Comparison of ENCODE assay signal across 36 cellular contexts in the genomic region with DNA sequence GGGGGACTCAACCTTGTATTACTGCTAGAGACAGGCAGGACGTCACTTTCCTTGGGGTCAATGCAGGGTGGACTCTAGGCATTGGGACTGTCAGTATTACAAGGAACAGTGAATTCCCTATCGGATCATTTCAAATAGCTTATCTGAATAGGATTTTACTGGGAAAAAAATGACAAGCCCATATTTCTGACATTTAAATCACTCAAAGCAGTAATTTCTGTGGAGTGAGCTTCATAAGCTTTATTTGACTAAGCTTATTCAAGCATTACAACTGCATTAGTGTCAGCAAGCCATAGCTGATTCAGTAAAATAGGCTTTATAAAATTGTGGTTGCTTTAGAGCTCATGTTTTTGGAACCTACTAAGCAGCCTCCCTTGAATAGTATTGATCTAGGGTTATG. TPM values are rescaled to one million over a fixed set of nuclear protein-coding genes. Genes with fewer than 3 reads are reported as not detected.
"Had no signal": no experiment of that assay in that cellular context is flagged by ENCODE, and none has a peak within 500 bp of the region (broad histone marks: within the 10 kb centered on the region; RNA-seq: fewer than 3 reads in every experiment).

No MANE protein-coding gene starts in this region.

- H3K36me3 Mint-ChIP-seq: activated naive CD8-positive, alpha-beta T cell treated with anti-CD3 and anti-CD28 coated beads for 36 hours; T-cell had no signal

- DNase-seq: activated B cell treated with CpG ODN at 0.5 μM for 24 hours; activated CD4-positive, alpha-beta memory T cell treated with anti-CD3 and anti-CD28 coated beads, Interleukin-2, amount 10 ng/mL, durations not matched to agents 7 days and 5 days; activated CD4-positive, alpha-beta T cell treated with anti-CD3 and anti-CD28 coated beads for 4 hours; activated CD4-positive, alpha-beta T cell treated with anti-CD3 and anti-CD28 coated beads, Interleukin-2, amount 50 U/mL, for 1 hour; activated CD4-positive, CD25-positive, alpha-beta regulatory T cell treated with anti-CD3 and anti-CD28 coated beads, Interleukin-2, amount 50 U/mL, for 72 hours; activated effector memory CD4-positive, alpha-beta T cell treated with anti-CD3 and anti-CD28 coated beads, Interleukin-2, amount 50 U/mL, for 16 hours; activated naive CD4-positive, alpha-beta T cell; activated naive CD4-positive, alpha-beta T cell treated with anti-CD3 and anti-CD28 coated beads, Interleukin-2, amount 50 U/mL, for 16 hours; activated naive CD8-positive, alpha-beta T cell treated with anti-CD3 and anti-CD28 coated beads for 36 hours; activated T-cell treated with anti-CD3 and anti-CD28 coated beads, Interleukin-2, amount 50 U/mL, for 1 hour; activated T-cell treated with anti-CD3 and anti-CD28 coated beads, Interleukin-2, amount 50 U/mL, for 72 hours; amniotic stem cell; aorta; brain microvascular endothelial cell; NCI-H1105; NCI-H1417 treated with DMSO at 0.1 percent for 48 hours; NCI-H187 treated with DMSO at 0.1 percent for 48 hours; NCI-H2081; NCI-H345; NCI-H524 treated with DMSO at 0.1 percent for 48 hours; NCI-H774; PC-3; SIG-M5; T-cell; T-helper 17 cell; T-helper 9 cell had no signal

- H3K27ac Mint-ChIP-seq: activated B cell treated with CpG ODN at 0.5 μM for 24 hours; activated CD4-positive, alpha-beta memory T cell treated with anti-CD3 and anti-CD28 coated beads, Interleukin-2, amount 10 ng/mL, durations not matched to agents 7 days and 5 days; activated naive CD8-positive, alpha-beta T cell treated with anti-CD3 and anti-CD28 coated beads for 36 hours; activated T-cell treated with anti-CD3 and anti-CD28 coated beads, Interleukin-2, amount 50 U/mL, for 72 hours; activated T-helper 17 cell treated with anti-CD3 and anti-CD28 coated beads, Interleukin-2, amount 50 U/mL, for 72 hours; T-cell; T-helper 17 cell had no signal

- H3K4me1 Mint-ChIP-seq: activated B cell treated with CpG ODN at 0.5 μM for 24 hours; activated CD4-positive, alpha-beta memory T cell treated with anti-CD3 and anti-CD28 coated beads, Interleukin-2, amount 10 ng/mL, durations not matched to agents 7 days and 5 days; activated naive CD8-positive, alpha-beta T cell treated with anti-CD3 and anti-CD28 coated beads for 36 hours; activated T-helper 17 cell treated with anti-CD3 and anti-CD28 coated beads, Interleukin-2, amount 50 U/mL, for 72 hours; central memory CD8-positive, alpha-beta T cell; T-cell; T-helper 17 cell had no signal

- H3K4me3 Mint-ChIP-seq: activated B cell treated with CpG ODN at 0.5 μM for 24 hours; activated CD4-positive, alpha-beta memory T cell treated with anti-CD3 and anti-CD28 coated beads, Interleukin-2, amount 10 ng/mL, durations not matched to agents 7 days and 5 days; activated naive CD8-positive, alpha-beta T cell treated with anti-CD3 and anti-CD28 coated beads for 36 hours; activated T-cell treated with anti-CD3 and anti-CD28 coated beads, Interleukin-2, amount 50 U/mL, for 72 hours; activated T-helper 17 cell treated with anti-CD3 and anti-CD28 coated beads, Interleukin-2, amount 50 U/mL, for 72 hours; central memory CD8-positive, alpha-beta T cell; T-cell; T-helper 17 cell had no signal

- H3K9me3 Mint-ChIP-seq: activated CD4-positive, alpha-beta memory T cell treated with anti-CD3 and anti-CD28 coated beads, Interleukin-2, amount 10 ng/mL, durations not matched to agents 7 days and 5 days; activated naive CD8-positive, alpha-beta T cell treated with anti-CD3 and anti-CD28 coated beads for 36 hours; activated T-cell treated with anti-CD3 and anti-CD28 coated beads, Interleukin-2, amount 50 U/mL, for 72 hours had no signal

- ATAC-seq: activated T-cell treated with anti-CD3 and anti-CD28 coated beads, Interleukin-2, amount 50 U/mL, for 72 hours; activated T-helper 17 cell treated with anti-CD3 and anti-CD28 coated beads, Interleukin-2, amount 50 U/mL, for 72 hours; PC-3; Right ventricle myocardium inferior; SK-N-SH treated with all-trans-retinoic acid at 6 μM for 48 hours; T-cell; T-helper 17 cell had no signal

- H3K27ac ChIP-seq: brain microvascular endothelial cell, RWPE1, VCaP had no signal

- H3K27me3 ChIP-seq: brain microvascular endothelial cell had no signal

- H3K36me3 ChIP-seq: brain microvascular endothelial cell had no signal

- H3K27me3 Mint-ChIP-seq: activated B cell treated with CpG ODN at 0.5 μM for 24 hours; activated CD4-positive, alpha-beta memory T cell treated with anti-CD3 and anti-CD28 coated beads, Interleukin-2, amount 10 ng/mL, durations not matched to agents 7 days and 5 days; activated naive CD8-positive, alpha-beta T cell treated with anti-CD3 and anti-CD28 coated beads for 36 hours; activated T-helper 17 cell treated with anti-CD3 and anti-CD28 coated beads, Interleukin-2, amount 50 U/mL, for 72 hours; central memory CD8-positive, alpha-beta T cell; T-cell; T-helper 17 cell had no signal

RNA-seq across cellular contexts. Expression of gene TRDN, which starts 44.3 kb away (rescaled TPM):
- total RNA-seq: activated B cell treated with CpG ODN at 0.5 μM for 24 hours; activated CD4-positive, alpha-beta memory T cell treated with anti-CD3 and anti-CD28 coated beads, Interleukin-2, amount 10 ng/mL, durations not matched to agents 7 days and 5 days; activated CD8-positive, alpha-beta memory T cell treated with anti-CD3 and anti-CD28 coated beads for 36 hours; activated naive CD8-positive, alpha-beta T cell treated with anti-CD3 and anti-CD28 coated beads for 36 hours; activated T-cell treated with anti-CD3 and anti-CD28 coated beads, Interleukin-2, amount 50 U/mL, for 72 hours; activated T-helper 17 cell treated with anti-CD3 and anti-CD28 coated beads, Interleukin-2, amount 50 U/mL, for 72 hours; chondrocyte; NCI-H460; PC-3; SK-MEL-5; T-cell; T-helper 17 cell had no signal
